ENCODE assay signal across 1 cellular context in genomic region chr1:234544094-234544579, GRCh38.
TF ChIP-seq lines count a peak whose summit lies in the region.

No MANE protein-coding gene starts in this region.

TF ChIP-seq in K562, 482 proteins besides CTCF, POLR2A, EP300 and RAD21 (continued from another document and continues in another):
- no peak for TF ChIP-seq BRF2 (IDR thresholded peaks at IDR 0.05; ENCODE audit: borderline replicate concordance, insufficient read depth, insufficient read length)
- no peak for TF ChIP-seq IFI16 (CRISPR knock-in tag; IDR thresholded peaks at IDR 0.05)
- TF ChIP-seq ELF2 (CRISPR knock-in tag; IDR thresholded peaks at IDR 0.05) = no peak
- no peak for TF ChIP-seq FOXK1 (CRISPR knock-in tag; IDR thresholded peaks at IDR 0.05; ENCODE audit: borderline replicate concordance)
- peak in 1 of 2 experiments; percentile 87; a peak in 3 of 4 replicates for TF ChIP-seq RCOR1 (IDR thresholded peaks at IDR 0.05; ENCODE audit: borderline replicate concordance in 1 of 2, low read depth in 2 of 2, low read length in 2 of 2)
- TF ChIP-seq ZNF232 (CRISPR knock-in tag; IDR thresholded peaks at IDR 0.05) = no peak
- TF ChIP-seq, protein P1, sequence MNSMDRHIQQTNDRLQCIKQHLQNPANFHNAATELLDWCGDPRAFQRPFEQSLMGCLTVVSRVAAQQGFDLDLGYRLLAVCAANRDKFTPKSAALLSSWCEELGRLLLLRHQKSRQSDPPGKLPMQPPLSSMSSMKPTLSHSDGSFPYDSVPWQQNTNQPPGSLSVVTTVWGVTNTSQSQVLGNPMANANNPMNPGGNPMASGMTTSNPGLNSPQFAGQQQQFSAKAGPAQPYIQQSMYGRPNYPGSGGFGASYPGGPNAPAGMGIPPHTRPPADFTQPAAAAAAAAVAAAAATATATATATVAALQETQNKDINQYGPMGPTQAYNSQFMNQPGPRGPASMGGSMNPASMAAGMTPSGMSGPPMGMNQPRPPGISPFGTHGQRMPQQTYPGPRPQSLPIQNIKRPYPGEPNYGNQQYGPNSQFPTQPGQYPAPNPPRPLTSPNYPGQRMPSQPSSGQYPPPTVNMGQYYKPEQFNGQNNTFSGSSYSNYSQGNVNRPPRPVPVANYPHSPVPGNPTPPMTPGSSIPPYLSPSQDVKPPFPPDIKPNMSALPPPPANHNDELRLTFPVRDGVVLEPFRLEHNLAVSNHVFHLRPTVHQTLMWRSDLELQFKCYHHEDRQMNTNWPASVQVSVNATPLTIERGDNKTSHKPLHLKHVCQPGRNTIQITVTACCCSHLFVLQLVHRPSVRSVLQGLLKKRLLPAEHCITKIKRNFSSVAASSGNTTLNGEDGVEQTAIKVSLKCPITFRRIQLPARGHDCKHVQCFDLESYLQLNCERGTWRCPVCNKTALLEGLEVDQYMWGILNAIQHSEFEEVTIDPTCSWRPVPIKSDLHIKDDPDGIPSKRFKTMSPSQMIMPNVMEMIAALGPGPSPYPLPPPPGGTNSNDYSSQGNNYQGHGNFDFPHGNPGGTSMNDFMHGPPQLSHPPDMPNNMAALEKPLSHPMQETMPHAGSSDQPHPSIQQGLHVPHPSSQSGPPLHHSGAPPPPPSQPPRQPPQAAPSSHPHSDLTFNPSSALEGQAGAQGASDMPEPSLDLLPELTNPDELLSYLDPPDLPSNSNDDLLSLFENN (IDR thresholded peaks at IDR 0.05; ENCODE audit: low read depth in 2 of 2, low read length in 2 of 2) = 0 out of 4 replicates have a peak, but pooled peaks of 1 of the 2 experiments have one; percentile 31
- TF ChIP-seq PRDM10 (IDR thresholded peaks at IDR 0.05; ENCODE audit: partially characterized antibody) = no peak
- TF ChIP-seq HMGN3 (IDR thresholded peaks at IDR 0.05; ENCODE audit: borderline replicate concordance, extremely low read depth, insufficient read length, low read depth, low read length) = no peak
- no peak for TF ChIP-seq RAD51 (IDR thresholded peaks at IDR 0.05; ENCODE audit: borderline replicate concordance, low read depth)
- no peak for TF ChIP-seq TBP (optimal IDR thresholded peaks at IDR 0.05; ENCODE audit: low read depth, low read length)
- no peak for TF ChIP-seq ZBTB5 (IDR thresholded peaks at IDR 0.05)
- TF ChIP-seq, protein P2, sequence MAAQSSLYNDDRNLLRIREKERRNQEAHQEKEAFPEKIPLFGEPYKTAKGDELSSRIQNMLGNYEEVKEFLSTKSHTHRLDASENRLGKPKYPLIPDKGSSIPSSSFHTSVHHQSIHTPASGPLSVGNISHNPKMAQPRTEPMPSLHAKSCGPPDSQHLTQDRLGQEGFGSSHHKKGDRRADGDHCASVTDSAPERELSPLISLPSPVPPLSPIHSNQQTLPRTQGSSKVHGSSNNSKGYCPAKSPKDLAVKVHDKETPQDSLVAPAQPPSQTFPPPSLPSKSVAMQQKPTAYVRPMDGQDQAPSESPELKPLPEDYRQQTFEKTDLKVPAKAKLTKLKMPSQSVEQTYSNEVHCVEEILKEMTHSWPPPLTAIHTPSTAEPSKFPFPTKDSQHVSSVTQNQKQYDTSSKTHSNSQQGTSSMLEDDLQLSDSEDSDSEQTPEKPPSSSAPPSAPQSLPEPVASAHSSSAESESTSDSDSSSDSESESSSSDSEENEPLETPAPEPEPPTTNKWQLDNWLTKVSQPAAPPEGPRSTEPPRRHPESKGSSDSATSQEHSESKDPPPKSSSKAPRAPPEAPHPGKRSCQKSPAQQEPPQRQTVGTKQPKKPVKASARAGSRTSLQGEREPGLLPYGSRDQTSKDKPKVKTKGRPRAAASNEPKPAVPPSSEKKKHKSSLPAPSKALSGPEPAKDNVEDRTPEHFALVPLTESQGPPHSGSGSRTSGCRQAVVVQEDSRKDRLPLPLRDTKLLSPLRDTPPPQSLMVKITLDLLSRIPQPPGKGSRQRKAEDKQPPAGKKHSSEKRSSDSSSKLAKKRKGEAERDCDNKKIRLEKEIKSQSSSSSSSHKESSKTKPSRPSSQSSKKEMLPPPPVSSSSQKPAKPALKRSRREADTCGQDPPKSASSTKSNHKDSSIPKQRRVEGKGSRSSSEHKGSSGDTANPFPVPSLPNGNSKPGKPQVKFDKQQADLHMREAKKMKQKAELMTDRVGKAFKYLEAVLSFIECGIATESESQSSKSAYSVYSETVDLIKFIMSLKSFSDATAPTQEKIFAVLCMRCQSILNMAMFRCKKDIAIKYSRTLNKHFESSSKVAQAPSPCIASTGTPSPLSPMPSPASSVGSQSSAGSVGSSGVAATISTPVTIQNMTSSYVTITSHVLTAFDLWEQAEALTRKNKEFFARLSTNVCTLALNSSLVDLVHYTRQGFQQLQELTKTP (IDR thresholded peaks at IDR 0.05; ENCODE audit: low read depth in 1 of 2, partially characterized antibody in 2 of 2) = peak in 1 of 2 experiments; percentile 32
- peak; percentile 49; the same call in 1 of the 2 replicates for TF ChIP-seq CBFA2T3 (IDR thresholded peaks at IDR 0.05)
- TF ChIP-seq EHMT2 (IDR thresholded peaks at IDR 0.05) = no peak
- TF ChIP-seq, protein P3, sequence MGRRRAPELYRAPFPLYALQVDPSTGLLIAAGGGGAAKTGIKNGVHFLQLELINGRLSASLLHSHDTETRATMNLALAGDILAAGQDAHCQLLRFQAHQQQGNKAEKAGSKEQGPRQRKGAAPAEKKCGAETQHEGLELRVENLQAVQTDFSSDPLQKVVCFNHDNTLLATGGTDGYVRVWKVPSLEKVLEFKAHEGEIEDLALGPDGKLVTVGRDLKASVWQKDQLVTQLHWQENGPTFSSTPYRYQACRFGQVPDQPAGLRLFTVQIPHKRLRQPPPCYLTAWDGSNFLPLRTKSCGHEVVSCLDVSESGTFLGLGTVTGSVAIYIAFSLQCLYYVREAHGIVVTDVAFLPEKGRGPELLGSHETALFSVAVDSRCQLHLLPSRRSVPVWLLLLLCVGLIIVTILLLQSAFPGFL (CRISPR knock-in tag; IDR thresholded peaks at IDR 0.05) = no peak
- no peak for TF ChIP-seq ZNF311 (CRISPR knock-in tag; IDR thresholded peaks at IDR 0.05)
- TF ChIP-seq, protein P4, sequence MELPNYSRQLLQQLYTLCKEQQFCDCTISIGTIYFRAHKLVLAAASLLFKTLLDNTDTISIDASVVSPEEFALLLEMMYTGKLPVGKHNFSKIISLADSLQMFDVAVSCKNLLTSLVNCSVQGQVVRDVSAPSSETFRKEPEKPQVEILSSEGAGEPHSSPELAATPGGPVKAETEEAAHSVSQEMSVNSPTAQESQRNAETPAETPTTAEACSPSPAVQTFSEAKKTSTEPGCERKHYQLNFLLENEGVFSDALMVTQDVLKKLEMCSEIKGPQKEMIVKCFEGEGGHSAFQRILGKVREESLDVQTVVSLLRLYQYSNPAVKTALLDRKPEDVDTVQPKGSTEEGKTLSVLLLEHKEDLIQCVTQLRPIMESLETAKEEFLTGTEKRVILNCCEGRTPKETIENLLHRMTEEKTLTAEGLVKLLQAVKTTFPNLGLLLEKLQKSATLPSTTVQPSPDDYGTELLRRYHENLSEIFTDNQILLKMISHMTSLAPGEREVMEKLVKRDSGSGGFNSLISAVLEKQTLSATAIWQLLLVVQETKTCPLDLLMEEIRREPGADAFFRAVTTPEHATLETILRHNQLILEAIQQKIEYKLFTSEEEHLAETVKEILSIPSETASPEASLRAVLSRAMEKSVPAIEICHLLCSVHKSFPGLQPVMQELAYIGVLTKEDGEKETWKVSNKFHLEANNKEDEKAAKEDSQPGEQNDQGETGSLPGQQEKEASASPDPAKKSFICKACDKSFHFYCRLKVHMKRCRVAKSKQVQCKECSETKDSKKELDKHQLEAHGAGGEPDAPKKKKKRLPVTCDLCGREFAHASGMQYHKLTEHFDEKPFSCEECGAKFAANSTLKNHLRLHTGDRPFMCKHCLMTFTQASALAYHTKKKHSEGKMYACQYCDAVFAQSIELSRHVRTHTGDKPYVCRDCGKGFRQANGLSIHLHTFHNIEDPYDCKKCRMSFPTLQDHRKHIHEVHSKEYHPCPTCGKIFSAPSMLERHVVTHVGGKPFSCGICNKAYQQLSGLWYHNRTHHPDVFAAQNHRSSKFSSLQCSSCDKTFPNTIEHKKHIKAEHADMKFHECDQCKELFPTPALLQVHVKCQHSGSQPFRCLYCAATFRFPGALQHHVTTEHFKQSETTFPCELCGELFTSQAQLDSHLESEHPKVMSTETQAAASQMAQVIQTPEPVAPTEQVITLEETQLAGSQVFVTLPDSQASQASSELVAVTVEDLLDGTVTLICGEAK (IDR thresholded peaks at IDR 0.05) = peak; percentile 28; the same call in 1 of the 2 replicates
- TF ChIP-seq, protein P4 (CRISPR knock-in tag; IDR thresholded peaks at IDR 0.05) = no peak
- no peak for TF ChIP-seq ZNF764 (CRISPR knock-in tag; IDR thresholded peaks at IDR 0.05; ENCODE audit: low read depth)
- no peak for TF ChIP-seq CGGBP1 (CRISPR knock-in tag; IDR thresholded peaks at IDR 0.05)
- peak; percentile 62; the same call in 1 of the 2 replicates for TF ChIP-seq ZFX (CRISPR knock-in tag; IDR thresholded peaks at IDR 0.05)
- TF ChIP-seq ZNF785 (CRISPR knock-in tag; IDR thresholded peaks at IDR 0.05) = no peak
- TF ChIP-seq SMC3 (conservative IDR thresholded peaks at IDR 0.05; ENCODE audit: insufficient read depth, low read depth, low read length) = no peak
